In genomic region chr21:43703068-43703880, GRCh38 we compare ENCODE assay signal across 9 cellular contexts. TPM values are rescaled to one million over a fixed set of nuclear protein-coding genes. Genes with fewer than 3 reads are reported as not detected.
DNase-seq lines count a peak whose midpoint lies in the region; ATAC-seq, FAIRE-seq and TF ChIP-seq lines count a peak whose summit lies in the region.
"Had no signal": no experiment of that assay in that cellular context is flagged by ENCODE, and none has a peak within 500 bp of the region (broad histone marks: within the 10 kb centered on the region; RNA-seq: fewer than 3 reads in every experiment).

No MANE protein-coding gene starts in this region.

- no peaks in the 10 kb centered on the region for H3K27me3 Mint-ChIP-seq in activated CD4-positive, alpha-beta T cell treated with anti-CD3 and anti-CD28 coated beads for 36 hours

- H3K36me3 Mint-ChIP-seq in activated CD4-positive, alpha-beta T cell treated with anti-CD3 and anti-CD28 coated beads for 36 hours (ENCODE audit: low read depth) = peaks cover 12% of the 10 kb centered on the region

- in situ Hi-C loops in G401 (cut with HindIII; ENCODE audit: low sequenced_read_pairs) = no loop called here

- POLR2A ChIA-PET in activated CD4-positive, alpha-beta T cell treated with anti-CD3 and anti-CD28 coated beads for 36 hours (lab: Charles Lee) = interaction anchor here (0.5 to 0.7 kb wide), 2 partner anchors 12 to 15 kb away, joined by 3 read pairs; no protein-coding TSS in a partner anchor

- H3K36me3 ChIP-seq in adipocyte (ENCODE audit: control insufficient read depth, insufficient read depth, low read length, severe bottlenecking) (no peaks in the 10 kb centered on the region), kidney (ENCODE audit: control insufficient read depth in 1 of 2, insufficient read depth in 2 of 2, low read length in 2 of 2) (no peaks in the 10 kb centered on the region)

- ATAC-seq in activated CD4-positive, alpha-beta T cell treated with anti-CD3 and anti-CD28 coated beads for 36 hours = peak; percentile 42
- ATAC-seq in HG03460 (IDR thresholded peaks at IDR 0.05; ENCODE audit: unreplicated experiment) = no peak

- FAIRE-seq in kidney (lab: Jason Lieb, UNC) = no peak

- H3K27ac ChIP-seq in kidney (ENCODE audit: low read depth in 2 of 2, low read length in 2 of 2) = peak overlapping the region; percentile 52 to 61
- H3K27ac ChIP-seq: C4-2B had no signal

- H3K9ac ChIP-seq in adipocyte (ENCODE audit: low read length) (peak overlapping the region; percentile 68), kidney (ENCODE audit: low read length in 2 of 2) (no peak overlapping the region)

- no peak overlapping the region for H3K4me3 Mint-ChIP-seq in activated CD4-positive, alpha-beta T cell treated with anti-CD3 and anti-CD28 coated beads for 36 hours

- TF ChIP-seq CTCF in kidney (IDR thresholded peaks at IDR 0.05; ENCODE audit: borderline replicate concordance, extremely low read depth, insufficient read depth) = peak; percentile 7

- H3K4me3 ChIP-seq in adipocyte (ENCODE audit: low read length) (peak overlapping the region; percentile 31), kidney (ENCODE audit: low read length in 2 of 2) (peak overlapping the region in 1 of 2 donors; percentile 19)

- intact Hi-C loops in activated CD4-positive, alpha-beta T cell treated with anti-CD3 and anti-CD28 coated beads for 36 hours (cut with DNase I, micrococcal nuclease) = no loop called here
- intact Hi-C loops in kidney (cut with DNase I) = no loop called here

- H3K27me3 ChIP-seq in adipocyte (replicated peaks; ENCODE audit: control insufficient read depth, insufficient read depth, low read length) = no peaks in the 10 kb centered on the region

- CTCF ChIA-PET in activated CD4-positive, alpha-beta T cell treated with anti-CD3 and anti-CD28 coated beads for 36 hours (lab: Charles Lee) = interaction anchor here (1.4 kb wide), 1 partner anchor 20 kb away, joined by 5 read pairs; no protein-coding TSS in a partner anchor

- peak; percentile 58 for DNase-seq in activated CD4-positive, alpha-beta T cell treated with anti-CD3 and anti-CD28 coated beads for 36 hours
- no peak for DNase-seq in activated CD4-positive, alpha-beta T cell treated with anti-CD3 and anti-CD28 coated beads for 4 hours
- DNase-seq in adipocyte (ENCODE audit: low read depth) (peak; percentile 93), kidney (peak; percentile 80), stromal cell of bone marrow (ENCODE audit: low read depth) (peak; percentile 57), G401 (ENCODE audit: low spot score) (no peak), NCI-H1048 (lab: John Stamatoyannopoulos, UW) (no peak)

- H3K4me1 ChIP-seq in adipocyte (ENCODE audit: control insufficient read depth, insufficient read depth, low read length) (peaks cover 21% of the 10 kb centered on the region), kidney (ENCODE audit: control insufficient read depth in 1 of 2, insufficient read depth in 1 of 2, low read depth in 1 of 2, low read length in 2 of 2) (peaks cover 5 to 9% of the 10 kb centered on the region in 2 donors)

- no peak overlapping the region for H3K27ac Mint-ChIP-seq in activated CD4-positive, alpha-beta T cell treated with anti-CD3 and anti-CD28 coated beads for 36 hours

- H3K9me3 ChIP-seq in adipocyte (ENCODE audit: control insufficient read depth, low read length) = no peaks in the 10 kb centered on the region
- no peaks in the 10 kb centered on the region for H3K9me3 ChIP-seq in kidney (ENCODE audit: control insufficient read depth in 1 of 2, low read length in 2 of 2)

- peaks cover 11% of the 10 kb centered on the region for H3K4me1 Mint-ChIP-seq in activated CD4-positive, alpha-beta T cell treated with anti-CD3 and anti-CD28 coated beads for 36 hours

- H3K9me3 Mint-ChIP-seq in activated CD4-positive, alpha-beta T cell treated with anti-CD3 and anti-CD28 coated beads for 36 hours (ENCODE audit: low read depth) = no peaks in the 10 kb centered on the region

RNA-seq across cellular contexts. Expression of gene PDXK, which starts 15.7 kb away (rescaled TPM):
- total RNA-seq in activated CD4-positive, alpha-beta T cell treated with anti-CD3 and anti-CD28 coated beads for 36 hours = 100 to 1,000 TPM in 1 of 2 experiments, 10 to 100 TPM in 1; 96.9 to 117 TPM
- 210 TPM for total RNA-seq in kidney
- 122 TPM for polyA plus RNA-seq in kidney (ENCODE audit: insufficient read depth, low read depth, low replicate concordance)
- total RNA-seq in G401 (2014; rRNA removed; shearing (Covaris generic)) = 58.6 and 88.2 TPM in 2 replicates

RNA-seq across cellular contexts. Expression of gene RRP1B, which starts 43.9 kb away (rescaled TPM):
- 10 to 100 TPM; 64.0 to 66.7 TPM for total RNA-seq in activated CD4-positive, alpha-beta T cell treated with anti-CD3 and anti-CD28 coated beads for 36 hours
- total RNA-seq in kidney = 17.8 TPM
- 5.0 TPM for polyA plus RNA-seq in kidney (ENCODE audit: insufficient read depth, low read depth, low replicate concordance)
- 34.0 and 40.5 TPM in 2 replicates for total RNA-seq in G401 (2014; rRNA removed; shearing (Covaris generic))

RNA-seq across cellular contexts. Expression of gene HSF2BP, which starts 44.0 kb away (rescaled TPM):
- total RNA-seq in activated CD4-positive, alpha-beta T cell treated with anti-CD3 and anti-CD28 coated beads for 36 hours = 1 to 10 TPM; 1.5 to 1.6 TPM
- 0.60 TPM for total RNA-seq in kidney
- 0.19 TPM for polyA plus RNA-seq in kidney (ENCODE audit: insufficient read depth, low read depth, low replicate concordance)
- total RNA-seq in G401 (2014; rRNA removed; shearing (Covaris generic)) = 5.3 and 9.1 TPM in 2 replicates

Comparison
In these comparisons a context has a peak if more than half of its experiments do, and no peak if none do; other contexts are left out.
1. DNase-seq: peak in activated CD4-positive, alpha-beta T cell treated with anti-CD3 and anti-CD28 coated beads for 36 hours (single experiment), adipocyte (single experiment), kidney (single experiment) and stromal cell of bone marrow (single experiment); none in activated CD4-positive, alpha-beta T cell treated with anti-CD3 and anti-CD28 coated beads for 4 hours (0 of 2), G401 (single experiment) and NCI-H1048 (single experiment).